In the genomic region with DNA sequence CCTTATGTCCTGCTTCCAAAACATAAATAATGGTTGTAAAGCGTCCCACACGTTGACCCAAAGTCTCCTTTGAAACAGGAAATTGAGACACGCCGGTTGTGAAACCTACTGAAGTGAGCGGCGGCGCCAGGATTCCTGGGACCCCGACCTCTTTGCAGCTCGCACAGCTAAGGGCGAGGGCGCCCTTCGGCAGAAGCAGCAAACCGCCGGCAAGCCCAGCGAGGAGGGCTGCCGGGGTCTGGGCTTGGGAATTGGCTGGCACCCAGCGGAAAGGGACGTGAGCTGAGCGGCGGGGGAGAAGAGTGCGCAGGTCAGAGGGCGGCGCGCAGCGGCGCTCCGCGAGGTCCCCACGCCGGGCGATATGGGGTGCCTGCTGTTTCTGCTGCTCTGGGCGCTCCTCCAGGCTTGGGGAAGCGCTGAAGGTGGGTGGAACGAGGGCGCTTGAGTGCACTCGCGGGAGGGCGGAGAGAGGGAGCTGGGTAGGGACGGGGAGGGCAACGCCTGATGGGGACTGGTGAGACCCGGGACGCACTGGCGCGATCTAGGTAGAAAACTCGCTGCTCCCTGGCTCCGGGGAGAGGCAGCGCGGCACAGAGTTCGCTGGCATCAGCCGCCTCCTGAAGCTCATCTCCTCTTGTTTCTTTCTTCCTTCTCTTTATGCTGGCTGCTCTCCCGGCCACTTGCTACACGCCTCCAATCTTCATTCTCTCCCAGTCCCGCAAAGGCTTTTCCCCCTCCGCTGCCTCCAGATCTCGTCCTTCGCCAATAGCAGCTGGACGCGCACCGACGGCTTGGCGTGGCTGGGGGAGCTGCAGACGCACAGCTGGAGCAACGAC, we compare ENCODE assay signal across 8 cellular contexts. TPM values are rescaled to one million over a fixed set of nuclear protein-coding genes. Genes with fewer than 3 reads are reported as not detected.
DNase-seq lines count a peak whose midpoint lies in the region; ATAC-seq and TF ChIP-seq lines count a peak whose summit lies in the region.

A gene (plus strand): TSS at position 155 of the 836 bp plus-strand sequence. CDS start 207 bp downstream, at position 362.

- DNase-seq in A172 (ENCODE audit: low spot score) (peak; percentile 11), heart right ventricle (peak; percentile 42 to 44), posterior cingulate gyrus (peak in 9 of 10 donors; percentile 9 to 90 (median 24)), Kasumi-1 (lab: John Stamatoyannopoulos, UW) (no peak)
- DNase-seq in activated CD8-positive, alpha-beta memory T cell treated with anti-CD3 and anti-CD28 coated beads, Interleukin-2, amount 10 ng/mL, durations not matched to agents 7 days and 5 days: no peak

- H3K27ac Mint-ChIP-seq in activated CD8-positive, alpha-beta memory T cell treated with anti-CD3 and anti-CD28 coated beads, Interleukin-2, amount 10 ng/mL, durations not matched to agents 7 days and 5 days: no peak within 1 kb of the TSS

- H3K4me1 Mint-ChIP-seq in activated CD8-positive, alpha-beta memory T cell treated with anti-CD3 and anti-CD28 coated beads, Interleukin-2, amount 10 ng/mL, durations not matched to agents 7 days and 5 days: peaks cover 9% of the 10 kb centered on the region

- peaks cover 80% of the 10 kb centered on the region for H3K27me3 Mint-ChIP-seq in activated CD8-positive, alpha-beta memory T cell treated with anti-CD3 and anti-CD28 coated beads, Interleukin-2, amount 10 ng/mL, durations not matched to agents 7 days and 5 days

- peaks cover 0 to 52% (median 21%) of the 10 kb centered on the region in 9 donors for H3K4me1 ChIP-seq in heart right ventricle

- intact Hi-C loops in heart right ventricle (cut with DNase I) (no loop called here), posterior cingulate gyrus (cut with DNase I) (no loop called here)

- H3K27ac ChIP-seq in heart right ventricle: peak within 1 kb of the TSS in 8 of 10 donors; percentile 25 to 84 (median 66)

- peaks cover 0 to 14% (median 11%) of the 10 kb centered on the region in 7 donors for H3K27me3 ChIP-seq in heart right ventricle

- no peaks in the 10 kb centered on the region for H3K9me3 Mint-ChIP-seq in activated CD8-positive, alpha-beta memory T cell treated with anti-CD3 and anti-CD28 coated beads, Interleukin-2, amount 10 ng/mL, durations not matched to agents 7 days and 5 days (ENCODE audit: low read depth)

- CTCF ChIA-PET in activated CD8-positive, alpha-beta memory T cell treated with anti-CD3 and anti-CD28 coated beads, Interleukin-2, amount 10 ng/mL, durations not matched to agents 7 days and 5 days (lab: Charles Lee): no interaction called here

- no peak for TF ChIP-seq CTCF in heart right ventricle (IDR thresholded peaks at IDR 0.05)

- peak within 1 kb of the TSS; percentile 68 for H3K4me3 Mint-ChIP-seq in activated CD8-positive, alpha-beta memory T cell treated with anti-CD3 and anti-CD28 coated beads, Interleukin-2, amount 10 ng/mL, durations not matched to agents 7 days and 5 days

- ATAC-seq in activated CD8-positive, alpha-beta memory T cell treated with anti-CD3 and anti-CD28 coated beads, Interleukin-2, amount 10 ng/mL, durations not matched to agents 7 days and 5 days: peak; percentile 36
- ATAC-seq in heart right ventricle (peak; percentile 32 to 73 (median 56)), GM18517 (IDR thresholded peaks at IDR 0.05; ENCODE audit: unreplicated experiment) (no peak), HG03280 (IDR thresholded peaks at IDR 0.05; ENCODE audit: unreplicated experiment) (no peak)

- TF ChIP-seq POLR2A in GM19193 (IDR thresholded peaks at IDR 0.05; ENCODE audit: extremely low read depth, insufficient read depth, insufficient read length): peak; percentile 25

- no peaks in the 10 kb centered on the region for H3K36me3 Mint-ChIP-seq in activated CD8-positive, alpha-beta memory T cell treated with anti-CD3 and anti-CD28 coated beads, Interleukin-2, amount 10 ng/mL, durations not matched to agents 7 days and 5 days

- 1% methylated on average over 62 to 63 of the region's 63 CpGs for WGBS in heart right ventricle, 2 donors

- H3K9me3 ChIP-seq in heart right ventricle: no peaks in the 10 kb centered on the region

- no peaks in the 10 kb centered on the region for H3K36me3 ChIP-seq in heart right ventricle

- peak within 1 kb of the TSS; percentile 33 to 72 (median 66) for H3K4me3 ChIP-seq in heart right ventricle

RNA-seq across cellular contexts. Expression of the gene that starts here (rescaled TPM):
- total RNA-seq in A172 (2014; rRNA removed; shearing (Covaris generic)): 1.6 and 4.4 TPM in 2 replicates
- total RNA-seq in activated CD8-positive, alpha-beta memory T cell treated with anti-CD3 and anti-CD28 coated beads, Interleukin-2, amount 10 ng/mL, durations not matched to agents 7 days and 5 days: not detected
- total RNA-seq in heart right ventricle: 1 to 10 TPM in 8 of 10 donors, under 1 TPM in 2; 0.67 to 5.9 (median 2.0) TPM
- 1 to 10 TPM; 1.8 to 4.6 TPM for polyA plus RNA-seq in heart right ventricle

Comparison
In these comparisons a context has a peak if more than half of its experiments do, and no peak if none do; other contexts are left out.
1. Peak in ATAC-seq in activated CD8-positive, alpha-beta memory T cell treated with anti-CD3 and anti-CD28 coated beads, Interleukin-2, amount 10 ng/mL, durations not matched to agents 7 days and 5 days; RNA of the gene not detected or under 1 TPM.
2. DNase-seq: peak in A172 (single experiment), heart right ventricle (2 of 2) and posterior cingulate gyrus (9 of 10); none in activated CD8-positive, alpha-beta memory T cell treated with anti-CD3 and anti-CD28 coated beads, Interleukin-2, amount 10 ng/mL, durations not matched to agents 7 days and 5 days (single experiment) and Kasumi-1 (0 of 2).
3. ATAC-seq: peak in heart right ventricle (8 of 8); none in GM18517 (single experiment) and HG03280 (single experiment).